25 cellular contexts compared by ENCODE assay signal in the genomic region with DNA sequence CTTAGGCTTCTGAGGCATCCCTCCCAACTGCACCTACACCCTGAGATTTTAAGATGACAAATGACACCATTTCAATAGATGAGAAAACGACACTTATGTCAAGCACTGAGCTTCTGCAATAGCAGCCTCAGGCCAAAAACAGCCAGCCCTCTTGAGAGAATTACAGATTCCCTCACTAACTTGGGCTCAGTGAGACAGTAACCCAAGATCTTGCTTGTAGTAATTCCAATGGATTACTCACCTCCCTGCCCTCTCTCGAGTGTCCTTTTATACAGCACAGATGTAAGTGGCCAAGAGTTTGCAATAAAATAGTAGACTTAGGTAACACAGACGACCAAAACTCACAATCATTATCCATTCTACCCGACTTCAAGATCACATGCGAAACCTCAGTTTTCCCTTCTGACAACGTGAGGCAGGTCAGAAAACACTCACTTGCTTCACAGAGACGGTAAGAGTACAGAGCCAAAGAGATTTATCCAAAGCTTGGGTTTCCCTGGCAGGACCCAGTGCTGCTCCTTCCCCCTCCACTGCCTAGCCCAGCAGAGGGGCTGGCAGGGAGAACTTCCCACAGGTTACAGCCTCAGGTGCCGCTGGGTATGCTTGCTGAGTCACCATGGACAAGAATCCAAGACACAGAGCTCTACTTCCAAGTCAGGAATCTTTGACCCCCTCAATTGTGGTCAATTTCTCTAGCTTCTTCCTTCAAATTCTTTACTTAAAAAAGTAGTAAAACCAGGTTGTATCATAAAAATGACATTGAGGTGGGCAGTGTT.
DNase-seq lines count a peak whose midpoint lies in the region; ATAC-seq and TF ChIP-seq lines count a peak whose summit lies in the region.
"Had no signal": no experiment of that assay in that cellular context is flagged by ENCODE, and none has a peak within 500 bp of the region (broad histone marks: within the 10 kb centered on the region; RNA-seq: fewer than 3 reads in every experiment).

No MANE protein-coding gene starts in this region.

- H3K9me2 ChIP-seq in GM23248 (ENCODE audit: insufficient read depth) = no peaks in the 10 kb centered on the region
- H3K9me2 ChIP-seq in hepatocyte (replicated peaks; ENCODE audit: insufficient read depth) = no peaks in the 10 kb centered on the region

- no peak overlapping the region for H2AFZ ChIP-seq in GM23248
- no peak overlapping the region for H2AFZ ChIP-seq in hepatocyte

- WGBS in GM23248 (ENCODE audit: low coverage in 1 of 2, low lambda C conversion rate in 2 of 2, missing lambda C conversion rate in 2 of 2), 2 experiments = 37 to 41% methylated on average over 8 of the region's 8 CpGs
- 87% methylated on average over 8 of the region's 8 CpGs for WGBS in hepatocyte (ENCODE audit: low lambda C conversion rate, missing lambda C conversion rate)

- no peaks in the 10 kb centered on the region for H3F3A ChIP-seq in GM23248 (ENCODE audit: insufficient read depth)

- no peaks in the 10 kb centered on the region for H3K36me3 ChIP-seq in GM23248 (ENCODE audit: low read depth)
- no peaks in the 10 kb centered on the region for H3K36me3 ChIP-seq in adipocyte (ENCODE audit: control insufficient read depth, insufficient read depth, low read length, severe bottlenecking)
- H3K36me3 ChIP-seq in skeletal muscle satellite cell (ENCODE audit: insufficient read depth, low read length) = no peaks in the 10 kb centered on the region
- no peaks in the 10 kb centered on the region for H3K36me3 ChIP-seq in hepatocyte (replicated peaks; ENCODE audit: insufficient read depth, low read depth)
- no peaks in the 10 kb centered on the region for H3K36me3 ChIP-seq in brain microvascular endothelial cell (replicated peaks)
- H3K36me3 ChIP-seq: pancreas, sigmoid colon, tibial nerve had no signal

- H3K4me1 ChIP-seq in GM23248 (ENCODE audit: insufficient read depth) (no peaks in the 10 kb centered on the region), adipocyte (ENCODE audit: control insufficient read depth, insufficient read depth, low read length) (peaks cover 29% of the 10 kb centered on the region), skeletal muscle satellite cell (ENCODE audit: control insufficient read depth, insufficient read depth, low read length) (peaks cover 35% of the 10 kb centered on the region), hepatocyte (ENCODE audit: insufficient read depth) (peaks cover 9% of the 10 kb centered on the region)
- H3K4me1 ChIP-seq: foreskin keratinocyte had no signal

- H3K9me3 ChIP-seq in GM23248 (ENCODE audit: low read depth) (no peaks in the 10 kb centered on the region), adipocyte (ENCODE audit: control insufficient read depth, low read length) (no peaks in the 10 kb centered on the region), skeletal muscle satellite cell (replicated peaks; ENCODE audit: low read length) (no peaks in the 10 kb centered on the region), hepatocyte (ENCODE audit: low read depth) (no peaks in the 10 kb centered on the region)
- H3K9me3 ChIP-seq: pancreas, sigmoid colon, tibial nerve had no signal

- H3K9ac ChIP-seq in GM23248 (no peak overlapping the region), adipocyte (ENCODE audit: low read length) (no peak overlapping the region), skeletal muscle satellite cell (ENCODE audit: low read depth, low read length) (no peak overlapping the region)

- H3K27ac ChIP-seq in GM23248 (no peak overlapping the region), hepatocyte (no peak overlapping the region), brain microvascular endothelial cell (no peak overlapping the region)
- H3K27ac ChIP-seq: coronary artery, foreskin keratinocyte, pancreas had no signal

- H3K79me2 ChIP-seq in GM23248 (ENCODE audit: insufficient read depth) (no peaks in the 10 kb centered on the region), hepatocyte (no peaks in the 10 kb centered on the region)

- H3K4me3 ChIP-seq in GM23248 (no peak overlapping the region), adipocyte (ENCODE audit: low read length) (no peak overlapping the region), foreskin fibroblast (ENCODE audit: low read depth in 1 of 2, low read length in 2 of 2) (no peak overlapping the region), skeletal muscle satellite cell (ENCODE audit: low read length) (peak overlapping the region; percentile 24), hepatocyte (no peak overlapping the region), brain microvascular endothelial cell (ENCODE audit: low read depth, low read length) (no peak overlapping the region)
- H3K4me3 ChIP-seq: coronary artery, pancreas, sigmoid colon, tibial nerve had no signal

- H3K27me3 ChIP-seq in GM23248 (replicated peaks; ENCODE audit: insufficient read depth) (peaks cover 8% of the 10 kb centered on the region), adipocyte (replicated peaks; ENCODE audit: control insufficient read depth, insufficient read depth, low read length) (peaks cover 19% of the 10 kb centered on the region), skeletal muscle satellite cell (ENCODE audit: control insufficient read depth, insufficient read depth, low read length) (peaks cover 3% of the 10 kb centered on the region), hepatocyte (no peaks in the 10 kb centered on the region), brain microvascular endothelial cell (replicated peaks) (no peaks in the 10 kb centered on the region)
- H3K27me3 ChIP-seq: pancreas, sigmoid colon, tibial nerve had no signal

- peak; percentile 42 for DNase-seq in GM23248
- peak; percentile 47 for DNase-seq in adipocyte (ENCODE audit: low read depth)
- DNase-seq in foreskin fibroblast = peak; percentile 66 to 85
- no peak for DNase-seq in hepatocyte (ENCODE audit: low spot score)
- DNase-seq in NCI-H2227 (lab: John Stamatoyannopoulos, UW; ENCODE audit: unreplicated experiment) = no peak
- no peak for DNase-seq in brain microvascular endothelial cell
- DNase-seq: activated CD8-positive, alpha-beta memory T cell treated with anti-CD3 and anti-CD28 coated beads for 24 hours; activated naive CD4-positive, alpha-beta T cell treated with anti-CD3 and anti-CD28 coated beads, Interleukin-2, amount 10 ng/mL, durations not matched to agents 7 days and 5 days; activated T-cell treated with anti-CD3 and anti-CD28 coated beads, Interleukin-2, amount 50 U/mL, for 48 hours; CD4-positive, alpha-beta memory T cell; H7; kidney; natural killer cell; NCI-H1105 treated with DMSO at 0.1 percent for 48 hours; NCI-H2081 treated with DMSO at 0.1 percent for 48 hours; pancreas; Right ventricle myocardium superior; sigmoid colon had no signal

- no peaks in the 10 kb centered on the region for H4K20me1 ChIP-seq in GM23248 (ENCODE audit: insufficient read depth)
- no peaks in the 10 kb centered on the region for H4K20me1 ChIP-seq in hepatocyte (ENCODE audit: insufficient read depth, poor library complexity, severe bottlenecking)

- in situ Hi-C loops in GM23248 (cut with MboI) (no loop called here), brain microvascular endothelial cell (cut with HindIII; ENCODE audit: low pct_ligation_motif_present, low sequenced_read_pairs) (no loop called here)

- H3K4me2 ChIP-seq in GM23248 (ENCODE audit: unreplicated experiment) (no peak overlapping the region), skeletal muscle satellite cell (ENCODE audit: low read length) (peak overlapping the region; percentile 21), hepatocyte (no peak overlapping the region)

- ATAC-seq in GM18868 (IDR thresholded peaks at IDR 0.05; ENCODE audit: unreplicated experiment) = no peak
- ATAC-seq: activated CD4-positive, CD25-positive, alpha-beta regulatory T cell treated with anti-CD3 and anti-CD28 coated beads, Interleukin-2, amount 50 U/mL, for 24 hours; foreskin keratinocyte; natural killer cell; pancreas; stimulated activated memory B cell treated with anti-CD40 and anti-IgM and Interleukin-4, amounts not matched to agents 10 μg/mL and 1 μg/mL and 100 μg/mL, for 72 hours had no signal

- no peak for TF ChIP-seq CTCF in foreskin fibroblast (IDR thresholded peaks at IDR 0.05; ENCODE audit: low read depth, low read length)
- no peak for TF ChIP-seq CTCF in hepatocyte (IDR thresholded peaks at IDR 0.05; ENCODE audit: poor library complexity)
- no peak for TF ChIP-seq CTCF in brain microvascular endothelial cell (IDR thresholded peaks at IDR 0.05; ENCODE audit: low read depth, low read length, missing control alignments)

Comparison
In these comparisons a context has a peak if more than half of its experiments do, and no peak if none do; other contexts are left out.
1. DNase-seq: peak in GM23248 (single experiment), adipocyte (single experiment) and foreskin fibroblast (2 of 2); none in hepatocyte (single experiment), NCI-H2227 (single experiment) and brain microvascular endothelial cell (single experiment).